In the genomic region with DNA sequence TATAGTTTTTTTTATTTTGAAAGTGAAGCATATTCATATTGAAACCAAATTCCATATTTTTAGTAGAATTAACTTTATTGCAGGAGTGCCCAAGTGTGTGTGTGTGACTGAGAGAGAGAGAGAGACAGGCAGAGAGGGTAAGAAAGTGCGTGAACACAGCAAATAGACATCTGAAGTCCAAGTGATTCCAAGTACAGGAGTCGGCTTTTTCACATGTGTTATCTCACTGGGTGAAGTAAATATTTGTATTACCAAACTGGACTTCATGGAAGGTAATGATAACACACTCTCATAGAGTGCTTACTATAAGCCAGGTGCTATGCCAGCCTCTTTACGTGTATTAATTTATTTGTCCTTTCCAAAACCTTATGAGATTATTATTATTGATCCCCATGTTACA, we compare ENCODE assay signal across 19 cellular contexts. TPM values are rescaled to one million over a fixed set of nuclear protein-coding genes. Genes with fewer than 3 reads are reported as not detected.
DNase-seq lines count a peak whose midpoint lies in the region; ATAC-seq and TF ChIP-seq lines count a peak whose summit lies in the region.
"Had no signal": no experiment of that assay in that cellular context is flagged by ENCODE, and none has a peak within 500 bp of the region (broad histone marks: within the 10 kb centered on the region; RNA-seq: fewer than 3 reads in every experiment).

No MANE protein-coding gene starts in this region.

- no peaks in the 10 kb centered on the region for H3K27me3 ChIP-seq in CD4-positive, alpha-beta memory T cell (ENCODE audit: insufficient read depth, low read length)
- no peaks in the 10 kb centered on the region for H3K27me3 ChIP-seq in body of pancreas
- H3K27me3 ChIP-seq in right lobe of liver: no peaks in the 10 kb centered on the region
- H3K27me3 ChIP-seq: BLaER1, MG63 had no signal

- ATAC-seq in body of pancreas (peak; percentile 78), right lobe of liver (peak; percentile 85 to 92 (median 88)), GM21576 (IDR thresholded peaks at IDR 0.05; ENCODE audit: unreplicated experiment) (no peak), HG03175 (IDR thresholded peaks at IDR 0.05; ENCODE audit: unreplicated experiment) (no peak)
- ATAC-seq in stimulated activated naive B cell treated with anti-CD40 and anti-IgM and Interleukin-4, amounts not matched to agents 10 μg/mL and 1 μg/mL and 100 μg/mL, for 72 hours (replicated peaks): no peak
- ATAC-seq: PC-3, Right ventricle myocardium inferior had no signal

- no peaks in the 10 kb centered on the region for H3K9me3 Mint-ChIP-seq in CD4-positive, alpha-beta memory T cell
- no peaks in the 10 kb centered on the region for H3K9me3 Mint-ChIP-seq in stimulated activated naive B cell treated with anti-CD40 and anti-IgM and Interleukin-4, amounts not matched to agents 10 μg/mL and 1 μg/mL and 100 μg/mL, for 72 hours

- TF ChIP-seq CTCF in body of pancreas (IDR thresholded peaks at IDR 0.05) (no peak), right lobe of liver (IDR thresholded peaks at IDR 0.05) (no peak), GM13977 (IDR thresholded peaks at IDR 0.05; ENCODE audit: extremely low read depth, insufficient read depth, missing control alignments) (no peak)

- CTCF ChIA-PET in CD4-positive, alpha-beta memory T cell (lab: Charles Lee; ENCODE audit: partially characterized antibody): no interaction called here

- H3K27ac Mint-ChIP-seq in CD4-positive, alpha-beta memory T cell: peak overlapping the region in 5 of 7 donors; percentile 7 to 42 (median 15)
- peak overlapping the region; percentile 37 for H3K27ac Mint-ChIP-seq in stimulated activated naive B cell treated with anti-CD40 and anti-IgM and Interleukin-4, amounts not matched to agents 10 μg/mL and 1 μg/mL and 100 μg/mL, for 72 hours
- H3K27ac Mint-ChIP-seq: CD4-positive, CD25-positive, alpha-beta regulatory T cell had no signal

- H3K4me1 ChIP-seq in CD4-positive, alpha-beta memory T cell (ENCODE audit: insufficient read depth, low read length): peaks cover under 1% of the 10 kb centered on the region
- peaks cover 22% of the 10 kb centered on the region for H3K4me1 ChIP-seq in body of pancreas
- H3K4me1 ChIP-seq in right lobe of liver: peaks cover 0 to 23% (median 4%) of the 10 kb centered on the region in 4 donors

- H3K27ac ChIP-seq in CD4-positive, alpha-beta memory T cell (ENCODE audit: low read depth, low read length): no peak overlapping the region
- H3K27ac ChIP-seq in body of pancreas: peak overlapping the region in 2 of 4 donors; percentile 3 to 40
- peak overlapping the region in 1 of 3 donors; percentile 57 for H3K27ac ChIP-seq in right lobe of liver
- H3K27ac ChIP-seq: BLaER1 had no signal

- intact Hi-C loops in CD4-positive, alpha-beta memory T cell (cut with micrococcal nuclease): no loop called here
- intact Hi-C loops in body of pancreas (cut with DNase I): no loop called here
- intact Hi-C loops in right lobe of liver (cut with DNase I): no loop called here

- H3K4me3 ChIP-seq in CD4-positive, alpha-beta memory T cell (ENCODE audit: low read length in 2 of 2): no peak overlapping the region
- H3K4me3 ChIP-seq in body of pancreas: no peak overlapping the region
- H3K4me3 ChIP-seq in right lobe of liver: no peak overlapping the region
- H3K4me3 ChIP-seq: BLaER1, MG63 had no signal

- no peak overlapping the region for H3K4me3 Mint-ChIP-seq in CD4-positive, alpha-beta memory T cell
- H3K4me3 Mint-ChIP-seq in stimulated activated naive B cell treated with anti-CD40 and anti-IgM and Interleukin-4, amounts not matched to agents 10 μg/mL and 1 μg/mL and 100 μg/mL, for 72 hours: no peak overlapping the region
- H3K4me3 Mint-ChIP-seq: CD4-positive, CD25-positive, alpha-beta regulatory T cell had no signal

- no peaks in the 10 kb centered on the region for H3K9me3 ChIP-seq in CD4-positive, alpha-beta memory T cell (ENCODE audit: control insufficient read depth in 1 of 2, low read length in 2 of 2)
- no peaks in the 10 kb centered on the region for H3K9me3 ChIP-seq in body of pancreas
- H3K9me3 ChIP-seq in right lobe of liver: no peaks in the 10 kb centered on the region
- H3K9me3 ChIP-seq: BLaER1, MG63 had no signal

- no peaks in the 10 kb centered on the region for H3K27me3 Mint-ChIP-seq in CD4-positive, alpha-beta memory T cell
- no peaks in the 10 kb centered on the region for H3K27me3 Mint-ChIP-seq in stimulated activated naive B cell treated with anti-CD40 and anti-IgM and Interleukin-4, amounts not matched to agents 10 μg/mL and 1 μg/mL and 100 μg/mL, for 72 hours
- H3K27me3 Mint-ChIP-seq: CD4-positive, CD25-positive, alpha-beta regulatory T cell had no signal

- peaks cover 6 to 17% (median 12%) of the 10 kb centered on the region in 4 donors for H3K4me1 Mint-ChIP-seq in CD4-positive, alpha-beta memory T cell
- peaks cover 48 to 51% of the 10 kb centered on the region in 2 donors for H3K4me1 Mint-ChIP-seq in stimulated activated naive B cell treated with anti-CD40 and anti-IgM and Interleukin-4, amounts not matched to agents 10 μg/mL and 1 μg/mL and 100 μg/mL, for 72 hours

- DNase-seq in CD4-positive, alpha-beta memory T cell: no peak
- DNase-seq in body of pancreas: peak in 1 of 4 donors; percentile 18
- DNase-seq in right lobe of liver: no peak
- DNase-seq in stimulated activated naive B cell treated with anti-CD40 and anti-IgM and Interleukin-4, amounts not matched to agents 10 μg/mL and 1 μg/mL and 100 μg/mL, for 72 hours: no peak
- DNase-seq in GM13977 (ENCODE audit: low spot score): no peak
- DNase-seq: 8988T; ACHN; CD4-positive, CD25-positive, alpha-beta regulatory T cell; H7; KBM-7; MG63; NCI-H2029; NCI-H446; NK-92 treated with Interleukin-12 subunit alpha and Interleukin-12 subunit beta, amount 100 ng/mL, for 24 hours; PC-3 had no signal

- H3K36me3 Mint-ChIP-seq in CD4-positive, alpha-beta memory T cell: peaks cover 64 to 80% of the 10 kb centered on the region in 2 donors
- peaks cover 38 to 62% of the 10 kb centered on the region in 2 donors for H3K36me3 Mint-ChIP-seq in stimulated activated naive B cell treated with anti-CD40 and anti-IgM and Interleukin-4, amounts not matched to agents 10 μg/mL and 1 μg/mL and 100 μg/mL, for 72 hours

- POLR2A ChIA-PET in CD4-positive, alpha-beta memory T cell (lab: Charles Lee; ENCODE audit: partially characterized antibody): no interaction called here

- in situ Hi-C loops in GM13977 (cut with MboI; ENCODE audit: low pct_unique_long_range_greater_than_20kb, low sequenced_read_pairs, unreplicated experiment): no loop called here

- peaks cover 48% of the 10 kb centered on the region for H3K36me3 ChIP-seq in CD4-positive, alpha-beta memory T cell (ENCODE audit: insufficient read depth, low read length)
- peaks cover 0 to 5% of the 10 kb centered on the region in 2 donors for H3K36me3 ChIP-seq in body of pancreas (replicated peaks in 1 of 2; ENCODE audit: insufficient read depth in 1 of 2, low read depth in 2 of 2)
- H3K36me3 ChIP-seq in right lobe of liver: peaks cover 0 to 74% (median 16%) of the 10 kb centered on the region in 4 donors

- TF ChIP-seq POLR2A in body of pancreas (IDR thresholded peaks at IDR 0.05) (no peak), right lobe of liver (IDR thresholded peaks at IDR 0.05) (no peak)

- WGBS in body of pancreas, 2 donors: 26 to 39% methylated on average over 3 of the region's 3 CpGs
- WGBS in right lobe of liver (ENCODE audit: insufficient coverage, low coverage, low lambda C conversion rate, missing lambda C conversion rate): 46% methylated on average over 3 of the region's 3 CpGs

RNA-seq across cellular contexts. Expression of a gene that starts 12.0 kb away (rescaled TPM):
- 10 to 100 TPM; 68.7 to 79.6 TPM for total RNA-seq in CD4-positive, alpha-beta memory T cell
- polyA plus RNA-seq in CD4-positive, alpha-beta memory T cell: 10 to 100 TPM in 1 of 2 donors, 1 to 10 TPM in 1; 5.4 to 19.1 TPM
- total RNA-seq in body of pancreas (10 to 100 TPM; 31.6 to 31.9 TPM), right lobe of liver (100 to 1,000 TPM in 1 of 6 experiments, 10 to 100 TPM in 5; 35.2 to 111 (median 37.3) TPM)

Comparison
In these comparisons a context has a peak if more than half of its experiments do, and no peak if none do; other contexts are left out.
1. ATAC-seq: peak in body of pancreas (single experiment) and right lobe of liver (4 of 4); none in stimulated activated naive B cell treated with anti-CD40 and anti-IgM and Interleukin-4, amounts not matched to agents 10 μg/mL and 1 μg/mL and 100 μg/mL, for 72 hours (0 of 2), GM21576 (single experiment) and HG03175 (single experiment).